ENCODE assay signal across 10 cellular contexts in genomic region chr2:179460530-179460929, GRCh38.
DNase-seq lines count a peak whose midpoint lies in the region; ATAC-seq and TF ChIP-seq lines count a peak whose summit lies in the region.
"Had no signal": no experiment of that assay in that cellular context is flagged by ENCODE, and none has a peak within 500 bp of the region (broad histone marks: within the 10 kb centered on the region; RNA-seq: fewer than 3 reads in every experiment).

No MANE protein-coding gene starts in this region.

- peak overlapping the region; percentile 78 for H3K27ac ChIP-seq in mammary epithelial cell (ENCODE audit: insufficient read depth, low read depth, low read length)
- H3K27ac ChIP-seq: upper lobe of left lung had no signal

- 0 out of 2 replicates have a peak, but pooled peaks have one; percentile 42 for TF ChIP-seq EP300 in Ishikawa (IDR thresholded peaks at IDR 0.05; ENCODE audit: borderline replicate concordance)

- H3K4me3 Mint-ChIP-seq in T-helper 17 cell: no peak overlapping the region

- BruUV-seq in mammary epithelial cell (replicated peaks; lab: Mats Ljungman, UMichigan): no TSS peak

- H3K4me1 ChIP-seq in mammary epithelial cell (ENCODE audit: insufficient read depth, low read length): peaks cover 11% of the 10 kb centered on the region
- H3K4me1 ChIP-seq: upper lobe of left lung had no signal

- no peak overlapping the region for H3K27ac Mint-ChIP-seq in T-helper 17 cell

- H3K9me3 ChIP-seq in mammary epithelial cell (replicated peaks; ENCODE audit: insufficient read depth, low read length): peaks cover 27% of the 10 kb centered on the region
- no peaks in the 10 kb centered on the region for H3K9me3 ChIP-seq in T-helper 17 cell (ENCODE audit: control insufficient read depth, low read length, poor library complexity, severe bottlenecking)
- H3K9me3 ChIP-seq: upper lobe of left lung had no signal

- H3K4me1 Mint-ChIP-seq in T-helper 17 cell: no peaks in the 10 kb centered on the region

- H3K79me2 ChIP-seq in mammary epithelial cell (ENCODE audit: insufficient read depth, low read length): no peaks in the 10 kb centered on the region

- H2AFZ ChIP-seq in mammary epithelial cell (ENCODE audit: low read depth, low read length): peak overlapping the region; percentile 70

- CTCF ChIA-PET in mammary epithelial cell (lab: Charles Lee; ENCODE audit: low non-redundant PET): no interaction called here

- intact Hi-C loops in mammary epithelial cell (cut with micrococcal nuclease): no loop called here

- in situ Hi-C loops in mammary epithelial cell (cut with MboI; ENCODE audit: low sequenced_read_pairs in 2 of 2): no loop called here

- no peak for TF ChIP-seq RAD21 in Ishikawa (IDR thresholded peaks at IDR 0.05; ENCODE audit: low read depth)

- H3K4me3 ChIP-seq in mammary epithelial cell (replicated peaks in 1 of 3; ENCODE audit: insufficient read depth in 1 of 3, low read depth in 2 of 3, low read length in 3 of 3): no peak overlapping the region
- H3K4me3 ChIP-seq: upper lobe of left lung had no signal

- no peaks in the 10 kb centered on the region for H4K20me1 ChIP-seq in mammary epithelial cell (ENCODE audit: insufficient read depth, low read length)

- dilution Hi-C loops in mammary epithelial cell (cut with HindIII; ENCODE audit: low sequenced_read_pairs): no loop called here

- no peaks in the 10 kb centered on the region for H3K36me3 ChIP-seq in mammary epithelial cell (ENCODE audit: insufficient read depth, low read length)
- H3K36me3 ChIP-seq: upper lobe of left lung had no signal

- no peaks in the 10 kb centered on the region for H3K36me3 Mint-ChIP-seq in T-helper 17 cell (ENCODE audit: low read depth)

- no peaks in the 10 kb centered on the region for H3K27me3 ChIP-seq in mammary epithelial cell (ENCODE audit: insufficient read depth, low read length)
- H3K27me3 ChIP-seq: upper lobe of left lung had no signal

- no peak for TF ChIP-seq CTCF in mammary epithelial cell (conservative IDR thresholded peaks at IDR 0.05 in 1 of 2, IDR thresholded peaks at IDR 0.05 in 1 of 2; ENCODE audit: extremely low read depth in 1 of 2, insufficient read depth in 1 of 2, low read depth in 1 of 2, low read length in 2 of 2)
- no peak for TF ChIP-seq CTCF in GM20000 (IDR thresholded peaks at IDR 0.05; ENCODE audit: extremely low read depth, missing control alignments)

- H3K9ac ChIP-seq in mammary epithelial cell (ENCODE audit: insufficient read depth, low read length): no peak overlapping the region

- WGBS in mammary epithelial cell (ENCODE audit: low coverage, missing lambda C conversion rate): 5% methylated on average over 3 of the region's 3 CpGs

- ATAC-seq in T-helper 17 cell: no peak
- ATAC-seq in HG03520 (IDR thresholded peaks at IDR 0.05; ENCODE audit: unreplicated experiment): no peak

- H3K27me3 Mint-ChIP-seq in T-helper 17 cell: no peaks in the 10 kb centered on the region

- H3K4me2 ChIP-seq in mammary epithelial cell (ENCODE audit: insufficient read depth, low read depth, low read length): no peak overlapping the region

- peak; percentile 73 for DNase-seq in COLO829 (ENCODE audit: low spot score)
- peak; percentile 95 for DNase-seq in mammary epithelial cell
- DNase-seq in non-pigmented ciliary epithelial cell (ENCODE audit: low read depth): peak; percentile 96
- no peak for DNase-seq in T-helper 17 cell
- no peak for DNase-seq in GM20000 (ENCODE audit: low spot score)
- DNase-seq in NOMO-1 treated with dmso at 0.1 percent for 144 hours (lab: John Stamatoyannopoulos, UW; ENCODE audit: unreplicated experiment): no peak
- DNase-seq: NCI-H510A, upper lobe of left lung had no signal

TF ChIP-seq in Ishikawa, 13 proteins besides CTCF, POLR2A, EP300 and RAD21:
- TF ChIP-seq EGR1 (IDR thresholded peaks at IDR 0.05) (no peak), CREB1 (IDR thresholded peaks at IDR 0.05; ENCODE audit: low read depth) (no peak), FOXM1 (IDR thresholded peaks at IDR 0.05; ENCODE audit: borderline replicate concordance, low read depth) (no peak), ZBTB7A (IDR thresholded peaks at IDR 0.05; ENCODE audit: low read depth) (no peak), REST (IDR thresholded peaks at IDR 0.05; ENCODE audit: low read depth) (no peak), NFIC (IDR thresholded peaks at IDR 0.05) (peak; percentile 41; the same call in 1 of the 2 replicates), TCF12 (IDR thresholded peaks at IDR 0.05; ENCODE audit: low read depth) (0 out of 2 replicates have a peak, but pooled peaks have one; percentile 19), TAF1 (IDR thresholded peaks at IDR 0.05; ENCODE audit: low read depth) (no peak), YY1 (IDR thresholded peaks at IDR 0.05; ENCODE audit: low read depth) (no peak), TEAD4 (IDR thresholded peaks at IDR 0.05) (no peak), CEBPB (IDR thresholded peaks at IDR 0.05) (no peak)
- TF ChIP-seq, protein P1, sequence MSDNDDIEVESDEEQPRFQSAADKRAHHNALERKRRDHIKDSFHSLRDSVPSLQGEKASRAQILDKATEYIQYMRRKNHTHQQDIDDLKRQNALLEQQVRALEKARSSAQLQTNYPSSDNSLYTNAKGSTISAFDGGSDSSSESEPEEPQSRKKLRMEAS (IDR thresholded peaks at IDR 0.05): no peak
- TF ChIP-seq, protein P2, sequence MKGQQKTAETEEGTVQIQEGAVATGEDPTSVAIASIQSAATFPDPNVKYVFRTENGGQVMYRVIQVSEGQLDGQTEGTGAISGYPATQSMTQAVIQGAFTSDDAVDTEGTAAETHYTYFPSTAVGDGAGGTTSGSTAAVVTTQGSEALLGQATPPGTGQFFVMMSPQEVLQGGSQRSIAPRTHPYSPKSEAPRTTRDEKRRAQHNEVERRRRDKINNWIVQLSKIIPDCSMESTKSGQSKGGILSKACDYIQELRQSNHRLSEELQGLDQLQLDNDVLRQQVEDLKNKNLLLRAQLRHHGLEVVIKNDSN (IDR thresholded peaks at IDR 0.05): no peak

Comparison
In these comparisons a context has a peak if more than half of its experiments do, and no peak if none do; other contexts are left out.
1. DNase-seq: peak in COLO829 (single experiment), mammary epithelial cell (single experiment) and non-pigmented ciliary epithelial cell (single experiment); none in T-helper 17 cell (0 of 3), GM20000 (single experiment) and NOMO-1 treated with dmso at 0.1 percent for 144 hours (single experiment).